15 cellular contexts compared by ENCODE assay signal in genomic region chr7:43643842-43644241, GRCh38.
DNase-seq lines count a peak whose midpoint lies in the region; ATAC-seq, FAIRE-seq and TF ChIP-seq lines count a peak whose summit lies in the region.
"Had no signal": no experiment of that assay in that cellular context is flagged by ENCODE, and none has a peak within 500 bp of the region (broad histone marks: within the 10 kb centered on the region; RNA-seq: fewer than 3 reads in every experiment).

No MANE protein-coding gene starts in this region.

- no peaks in the 10 kb centered on the region for H3K27me3 Mint-ChIP-seq in T-helper 2 cell treated with Interferon-gamma antibody and Interleukin-4, amounts not matched to agents 5 μg/mL and 100 μg/mL, for 36 hours (ENCODE audit: low read depth)
- H3K27me3 Mint-ChIP-seq in H9 (ENCODE audit: low read depth) (no peaks in the 10 kb centered on the region), nephron progenitor cell (ENCODE audit: low read depth, poor library complexity) (peaks cover 3% of the 10 kb centered on the region)
- H3K27me3 Mint-ChIP-seq in activated T-helper 17 cell treated with anti-CD3 and anti-CD28 coated beads, Interleukin-2, amount 50 U/mL, for 72 hours, result no peaks in the 10 kb centered on the region

- no peak overlapping the region for H3K4ac ChIP-seq in H9 (ENCODE audit: low read depth, low read length)

- no peak overlapping the region for H2BK15ac ChIP-seq in H9 (ENCODE audit: low read depth, low read length)

- no peak overlapping the region for H3K14ac ChIP-seq in H9 (ENCODE audit: insufficient read depth, low read length)

- no peak overlapping the region for H2AK5ac ChIP-seq in H9 (ENCODE audit: insufficient read length, low read length)

- no peak for DNase-seq in T-helper 2 cell treated with Interferon-gamma antibody and Interleukin-4, amounts not matched to agents 5 μg/mL and 100 μg/mL, for 36 hours (ENCODE audit: low spot score)
- no peak for DNase-seq in T-helper 2 cell
- no peak for DNase-seq in H9
- no peak for DNase-seq in nephron progenitor cell
- no peak for DNase-seq in vagina (ENCODE audit: extremely low spot score in 2 of 2)
- no peak for DNase-seq in adrenal gland
- no peak for DNase-seq in urothelium cell line (ENCODE audit: low spot score)
- DNase-seq: aorta; NCI-H187 treated with DMSO at 0.1 percent for 48 hours; psoas muscle; stimulated activated naive CD4-positive, alpha-beta T cell had no signal

- no peak overlapping the region for H2BK12ac ChIP-seq in H9 (ENCODE audit: insufficient read length, low read depth, low read length)

- H4K20me1 ChIP-seq in H9 (ENCODE audit: control insufficient read depth, insufficient read depth, insufficient read length), result no peaks in the 10 kb centered on the region

- no peak overlapping the region for H3K4me3 Mint-ChIP-seq in T-helper 2 cell treated with Interferon-gamma antibody and Interleukin-4, amounts not matched to agents 5 μg/mL and 100 μg/mL, for 36 hours
- H3K4me3 Mint-ChIP-seq in H9 (no peak overlapping the region), nephron progenitor cell (no peak overlapping the region)
- H3K4me3 Mint-ChIP-seq in activated T-helper 17 cell treated with anti-CD3 and anti-CD28 coated beads, Interleukin-2, amount 50 U/mL, for 72 hours, result peak overlapping the region; percentile 76
- H3K4me3 Mint-ChIP-seq: CD14-positive monocyte had no signal

- no peaks in the 10 kb centered on the region for H3K9me3 Mint-ChIP-seq in T-helper 2 cell treated with Interferon-gamma antibody and Interleukin-4, amounts not matched to agents 5 μg/mL and 100 μg/mL, for 36 hours
- H3K9me3 Mint-ChIP-seq in H9 (no peaks in the 10 kb centered on the region), nephron progenitor cell (no peaks in the 10 kb centered on the region)
- no peaks in the 10 kb centered on the region for H3K9me3 Mint-ChIP-seq in activated T-helper 17 cell treated with anti-CD3 and anti-CD28 coated beads, Interleukin-2, amount 50 U/mL, for 72 hours
- H3K9me3 Mint-ChIP-seq: CD14-positive monocyte had no signal

- H2BK120ac ChIP-seq in H9 (ENCODE audit: low read depth, low read length, poor library complexity, severe bottlenecking), result no peak overlapping the region

- H3T11ph ChIP-seq in H9 (ENCODE audit: low read length), result no peak overlapping the region

- H3K36me3 ChIP-seq in vagina (no peaks in the 10 kb centered on the region), adrenal gland (replicated peaks in 1 of 2) (peaks cover 0 to 2% of the 10 kb centered on the region in 2 donors)

- H3K27ac ChIP-seq in H9 (ENCODE audit: insufficient read length, low read depth, low read length) (no peak overlapping the region), vagina (no peak overlapping the region), adrenal gland (no peak overlapping the region)
- H3K27ac ChIP-seq: psoas muscle had no signal

- H3K79me2 ChIP-seq in H9 (ENCODE audit: insufficient read depth, low read length), result peaks cover 2% of the 10 kb centered on the region; the same call in 1 of the 2 replicates

- H3K56ac ChIP-seq in H9 (ENCODE audit: insufficient read length, low read depth, low read length), result no peak overlapping the region

- peaks cover 66% of the 10 kb centered on the region for H3K36me3 Mint-ChIP-seq in T-helper 2 cell treated with Interferon-gamma antibody and Interleukin-4, amounts not matched to agents 5 μg/mL and 100 μg/mL, for 36 hours (ENCODE audit: low read depth)
- H3K36me3 Mint-ChIP-seq in H9 (ENCODE audit: insufficient read depth in 1 of 3, low read depth in 3 of 3) (peaks cover 34 to 75% (median 71%) of the 10 kb centered on the region in 3 experiments; a peak in 6 of 7 replicates), nephron progenitor cell (ENCODE audit: low read depth) (peaks cover 59% of the 10 kb centered on the region)
- H3K36me3 Mint-ChIP-seq in activated T-helper 17 cell treated with anti-CD3 and anti-CD28 coated beads, Interleukin-2, amount 50 U/mL, for 72 hours (ENCODE audit: low read depth), result peaks cover 99% of the 10 kb centered on the region

- H2BK5ac ChIP-seq in H9 (ENCODE audit: insufficient read length, low read length), result no peak overlapping the region

- ATAC-seq in activated T-helper 17 cell treated with anti-CD3 and anti-CD28 coated beads, Interleukin-2, amount 50 U/mL, for 72 hours (replicated peaks), result no peak
- ATAC-seq: psoas muscle had no signal

- H2BK20ac ChIP-seq in H9 (ENCODE audit: low read depth, low read length, poor library complexity, severe bottlenecking), result no peak overlapping the region

- H3K9me3 ChIP-seq in H9 (ENCODE audit: control insufficient read depth, low read depth, low read length) (no peaks in the 10 kb centered on the region), vagina (no peaks in the 10 kb centered on the region), adrenal gland (replicated peaks in 1 of 3) (no peaks in the 10 kb centered on the region)
- H3K9me3 ChIP-seq: psoas muscle had no signal

- no peak overlapping the region for H3K4me3 ChIP-seq in vagina
- H3K4me3 ChIP-seq in adrenal gland, result no peak overlapping the region
- H3K4me3 ChIP-seq: psoas muscle had no signal

- H3K9ac ChIP-seq in H9 (ENCODE audit: extremely low read depth, insufficient read length, low read length), result no peak overlapping the region

- no peak overlapping the region for H4K5ac ChIP-seq in H9 (ENCODE audit: insufficient read length, low read depth, low read length)

- no CpG with 5 or more reads among the region's 8 CpGs for WGBS in H9 (ENCODE audit: extremely low coverage, insufficient read length, low lambda C conversion rate)
- WGBS in adrenal gland, 4 donors, result 78 to 90% (median 86%) methylated on average over 8 of the region's 8 CpGs

- H3K79me1 ChIP-seq in H9 (ENCODE audit: insufficient read depth, low read depth, low read length, poor library complexity, severe bottlenecking), result no peaks in the 10 kb centered on the region

- no peaks in the 10 kb centered on the region for H3K23me2 ChIP-seq in H9 (ENCODE audit: insufficient read length, low read depth, low read length, poor library complexity, severe bottlenecking)

- H3K27me3 ChIP-seq in H9 (ENCODE audit: insufficient read depth, low read length) (no peaks in the 10 kb centered on the region), vagina (no peaks in the 10 kb centered on the region), adrenal gland (no peaks in the 10 kb centered on the region)

- H3K27ac Mint-ChIP-seq in T-helper 2 cell treated with Interferon-gamma antibody and Interleukin-4, amounts not matched to agents 5 μg/mL and 100 μg/mL, for 36 hours, result peak overlapping the region; percentile 34
- H3K27ac Mint-ChIP-seq in H9 (peak overlapping the region in 2 of 3 experiments; percentile 59 to 83; a peak in 3 of 7 replicates), nephron progenitor cell (peak overlapping the region; percentile 60)
- H3K27ac Mint-ChIP-seq in activated T-helper 17 cell treated with anti-CD3 and anti-CD28 coated beads, Interleukin-2, amount 50 U/mL, for 72 hours, result peak overlapping the region; percentile 58

- no peak overlapping the region for H4K8ac ChIP-seq in H9 (replicated peaks; ENCODE audit: insufficient read length, low read depth, low read length)

- H4K91ac ChIP-seq in H9 (ENCODE audit: insufficient read length, low read depth, low read length), result no peak overlapping the region

- TF ChIP-seq CTCF in H9 (conservative IDR thresholded peaks at IDR 0.05) (no peak), nephron progenitor cell (IDR thresholded peaks at IDR 0.05) (no peak), vagina (IDR thresholded peaks at IDR 0.05) (no peak), adrenal gland (IDR thresholded peaks at IDR 0.05) (no peak)

- TF ChIP-seq POLR2A in vagina (IDR thresholded peaks at IDR 0.05) (no peak), adrenal gland (IDR thresholded peaks at IDR 0.05) (no peak)

- H3K4me2 ChIP-seq in H9 (ENCODE audit: insufficient read depth, insufficient read length, low read length), result no peak overlapping the region

- no peak overlapping the region for H3K23ac ChIP-seq in H9 (ENCODE audit: insufficient read length, low read depth, low read length)

- H2AFZ ChIP-seq in H9 (ENCODE audit: low read length), result no peak overlapping the region

- H3K4me1 Mint-ChIP-seq in T-helper 2 cell treated with Interferon-gamma antibody and Interleukin-4, amounts not matched to agents 5 μg/mL and 100 μg/mL, for 36 hours (ENCODE audit: low read depth), result peaks cover 50% of the 10 kb centered on the region
- H3K4me1 Mint-ChIP-seq in H9 (peaks cover 31 to 38% of the 10 kb centered on the region in 2 experiments), nephron progenitor cell (no peaks in the 10 kb centered on the region)
- H3K4me1 Mint-ChIP-seq in activated T-helper 17 cell treated with anti-CD3 and anti-CD28 coated beads, Interleukin-2, amount 50 U/mL, for 72 hours, result peaks cover 52% of the 10 kb centered on the region

- no peak for FAIRE-seq in urothelium cell line (lab: Jason Lieb, UNC)
- FAIRE-seq: colon, frontal cortex had no signal

- intact Hi-C loops in vagina (cut with DNase I) (loop anchor here (10.0 kb wide), 1 partner anchor 59 kb away; the partner anchor contains the start of gene STK17A), adrenal gland (cut with DNase I) (loop anchor here in 1 of 2 donors (10.0 kb wide), 1 partner anchor 49 kb away; no protein-coding TSS in a partner anchor)

- H3K4me1 ChIP-seq in H9 (ENCODE audit: insufficient read depth, low read length) (peaks cover 8% of the 10 kb centered on the region; the same call in 1 of the 2 replicates), vagina (peaks cover 56% of the 10 kb centered on the region), adrenal gland (replicated peaks in 1 of 2) (peaks cover 42 to 52% of the 10 kb centered on the region in 2 donors)

- no peak overlapping the region for H3K18ac ChIP-seq in H9 (ENCODE audit: insufficient read length, low read depth, low read length)
